23 cellular contexts compared by ENCODE assay signal in genomic region chr4:81785338-81785737, GRCh38.
"Had no signal": no experiment of that assay in that cellular context is flagged by ENCODE, and none has a peak within 500 bp of the region (broad histone marks: within the 10 kb centered on the region; RNA-seq: fewer than 3 reads in every experiment).

No MANE protein-coding gene starts in this region.

- H3K27me3 ChIP-seq: dorsolateral prefrontal cortex, gastrocnemius medialis, neutrophil, pancreas, right lobe of liver, testis, tibial artery had no signal

- H3K36me3 ChIP-seq: gastrocnemius medialis, neutrophil, pancreas, right lobe of liver, tibial artery had no signal

- ATAC-seq: esophagus mucosa; gastrocnemius medialis; mucosa of descending colon; natural killer cell treated with Interleukin-12 subunit alpha and Interleukin-12 subunit beta and Interleukin-15 and Interleukin-18, amount 100 ng/mL, for 72 hours had no signal

- FAIRE-seq: kidney, pancreas, small intestine had no signal

- H3K9me3 Mint-ChIP-seq: mesothelial cell of epicardium; naive B cell; natural killer cell treated with Interleukin-12 subunit alpha and Interleukin-12 subunit beta and Interleukin-15 and Interleukin-18, amount 100 ng/mL, for 72 hours; neural crest cell; type B pancreatic cell had no signal

- H3K27me3 Mint-ChIP-seq: naive B cell; natural killer cell treated with Interleukin-12 subunit alpha and Interleukin-12 subunit beta and Interleukin-15 and Interleukin-18, amount 100 ng/mL, for 72 hours; type B pancreatic cell had no signal

- H3K4me3 Mint-ChIP-seq: mesothelial cell of epicardium; naive B cell; natural killer cell treated with Interleukin-12 subunit alpha and Interleukin-12 subunit beta and Interleukin-15 and Interleukin-18, amount 100 ng/mL, for 72 hours; neural crest cell; type B pancreatic cell had no signal

- H3K27ac ChIP-seq: gastrocnemius medialis, neutrophil, pancreas, right lobe of liver, tibial artery had no signal

- H3K4me3 ChIP-seq: dorsolateral prefrontal cortex, gastrocnemius medialis, lung, mucosa of descending colon, pancreas, right lobe of liver, testis, tibial artery had no signal

- DNase-seq: effector CD4-positive, alpha-beta T cell; gastrocnemius medialis; kidney; naive B cell; pancreas; right lobe of liver; stimulated activated CD4-positive, alpha-beta T cell treated with anti-CD3 and anti-CD28 coated beads, Interleukin-12 subunit alpha, Interleukin-12 subunit beta, amount 100 ng/mL, for 4 hours; stimulated activated CD4-positive, alpha-beta T cell treated with anti-CD3 and anti-CD28 coated beads, Interleukin-1b, Interleukin-23, amount 100 ng/mL, for 48 hours; stimulated activated CD4-positive, alpha-beta T cell treated with anti-CD3 and anti-CD28 coated beads, Interleukin-4, amount 100 ng/mL, for 1 hour; stimulated activated CD8-positive, alpha-beta memory T cell treated with anti-CD3 and anti-CD28 coated beads, Interleukin-4, amount 100 ng/mL, for 48 hours; stimulated activated naive CD4-positive, alpha-beta T cell; testis; tibial artery had no signal

- H3K9me3 ChIP-seq: gastrocnemius medialis, mucosa of descending colon, neutrophil, pancreas, right lobe of liver, testis, tibial artery had no signal

- H3K27ac Mint-ChIP-seq: natural killer cell treated with Interleukin-12 subunit alpha and Interleukin-12 subunit beta and Interleukin-15 and Interleukin-18, amount 100 ng/mL, for 72 hours had no signal

- H3K36me3 Mint-ChIP-seq: mesothelial cell of epicardium; naive B cell; natural killer cell treated with Interleukin-12 subunit alpha and Interleukin-12 subunit beta and Interleukin-15 and Interleukin-18, amount 100 ng/mL, for 72 hours; type B pancreatic cell had no signal

- H3K4me1 ChIP-seq: gastrocnemius medialis had no signal
